Comparison of ENCODE assay signal across 20 cellular contexts in genomic region chr3:120683213-120683612, GRCh38. TPM values are rescaled to one million over a fixed set of nuclear protein-coding genes. Genes with fewer than 3 reads are reported as not detected.
DNase-seq lines count a peak whose midpoint lies in the region; ATAC-seq, FAIRE-seq and TF ChIP-seq lines count a peak whose summit lies in the region.
"Had no signal": no experiment of that assay in that cellular context is flagged by ENCODE, and none has a peak within 500 bp of the region (broad histone marks: within the 10 kb centered on the region; RNA-seq: fewer than 3 reads in every experiment).

No MANE protein-coding gene starts in this region.

- H3K9me3 ChIP-seq in Caco-2, result no peaks in the 10 kb centered on the region
- H3K9me3 ChIP-seq in pancreas, result no peaks in the 10 kb centered on the region
- H3K9me3 ChIP-seq in left lung, result no peaks in the 10 kb centered on the region

- in situ Hi-C loops in KBM-7 (cut with MboI; ENCODE audit: low pct_unique_long_range_greater_than_20kb, low sequenced_read_pairs), result no loop called here

- ATAC-seq in pancreas (peak; percentile 16 to 37 (median 22)), HG03097 (IDR thresholded peaks at IDR 0.05; ENCODE audit: low FRiP score, unreplicated experiment) (no peak), left lung (no peak)
- ATAC-seq: sciatic nerve had no signal

- POLR2A ChIA-PET in Caco-2 (lab: Charles Lee), result interaction anchor here (1.6 to 1.7 kb wide), 2 partner anchors 10 to 59 kb away, joined by 7 to 17 read pairs; partner anchors contain the start of genes GTF2E1 and RABL3

- H3K9me3 Mint-ChIP-seq in Caco-2 (ENCODE audit: unreplicated experiment), result peaks cover 9% of the 10 kb centered on the region
- H3K9me3 Mint-ChIP-seq: activated CD4-positive, alpha-beta T cell treated with anti-CD3 and anti-CD28 coated beads, Interleukin-2, amount 10 ng/mL, durations not matched to agents 24 days and 14 days; stimulated activated naive CD8-positive, alpha-beta T cell treated with anti-CD3 and anti-CD28 coated beads, Interleukin-15, Interleukin-2, amounts not matched to agents 100 ng/mL and 50 ng/mL, for 24 hours had no signal

- peak overlapping the region; percentile 85 for H3K27ac Mint-ChIP-seq in Caco-2 (ENCODE audit: unreplicated experiment)
- H3K27ac Mint-ChIP-seq: activated CD4-positive, alpha-beta T cell treated with anti-CD3 and anti-CD28 coated beads, Interleukin-2, amount 10 ng/mL, durations not matched to agents 24 days and 14 days; stimulated activated naive CD8-positive, alpha-beta T cell treated with anti-CD3 and anti-CD28 coated beads, Interleukin-15, Interleukin-2, amounts not matched to agents 100 ng/mL and 50 ng/mL, for 24 hours had no signal

- DNase-seq in Caco-2 (no peak), KBM-7 (peak; percentile 15), fibroblast of the aortic adventitia (ENCODE audit: low read depth) (peak; percentile 38), pancreas (peak; percentile 39 to 66 (median 50)), RCC 7860 (ENCODE audit: low spot score) (no peak), OCI-M1 (lab: John Stamatoyannopoulos, UW) (no peak), left lung (no peak)
- DNase-seq: activated CD4-positive, alpha-beta T cell treated with anti-CD3 and anti-CD28 coated beads, Interleukin-2, amount 10 ng/mL, durations not matched to agents 24 days and 14 days; amygdala; kidney; NCI-H146; NCI-H2227 treated with DMSO at 0.1 percent for 48 hours; occipital lobe; SW 1271 had no signal

- FAIRE-seq in pancreas (lab: Jason Lieb, UNC), result no peak
- FAIRE-seq in RCC 7860 (lab: Jason Lieb, UNC), result no peak
- FAIRE-seq: G401.6, kidney, urothelium cell line had no signal

- intact Hi-C loops in Caco-2 (cut with micrococcal nuclease; ENCODE audit: unreplicated experiment), result no loop called here
- intact Hi-C loops in pancreas (cut with DNase I), result no loop called here
- intact Hi-C loops in left lung (cut with DNase I), result no loop called here

- H3K36me3 ChIP-seq in Caco-2 (ENCODE audit: control insufficient read depth, insufficient read depth, low read length) (no peaks in the 10 kb centered on the region), pancreas (no peaks in the 10 kb centered on the region), left lung (no peaks in the 10 kb centered on the region)

- TF ChIP-seq CTCF in Caco-2 (IDR thresholded peaks at IDR 0.05; ENCODE audit: insufficient read depth in 1 of 2, low read depth in 1 of 2, low read length in 1 of 2, severe bottlenecking in 1 of 2, unreplicated experiment in 1 of 2) (no peak), fibroblast of the aortic adventitia (IDR thresholded peaks at IDR 0.05; ENCODE audit: insufficient read depth, low read length) (no peak), pancreas (IDR thresholded peaks at IDR 0.05) (no peak), left lung (IDR thresholded peaks at IDR 0.05) (no peak)

- peak overlapping the region; percentile 70 to 94 (median 82) for H3K27ac ChIP-seq in pancreas
- H3K27ac ChIP-seq in left lung, result no peak overlapping the region

- WGBS in pancreas, 2 donors, result 25 to 46% methylated on average over 1 of the region's 1 CpG

- peaks cover 28% of the 10 kb centered on the region for H3K4me1 Mint-ChIP-seq in Caco-2 (ENCODE audit: low read depth, unreplicated experiment)

- H3K27me3 Mint-ChIP-seq in Caco-2 (ENCODE audit: insufficient read depth, unreplicated experiment), result no peaks in the 10 kb centered on the region
- H3K27me3 Mint-ChIP-seq: activated CD4-positive, alpha-beta T cell treated with anti-CD3 and anti-CD28 coated beads, Interleukin-2, amount 10 ng/mL, durations not matched to agents 24 days and 14 days; stimulated activated naive CD8-positive, alpha-beta T cell treated with anti-CD3 and anti-CD28 coated beads, Interleukin-15, Interleukin-2, amounts not matched to agents 100 ng/mL and 50 ng/mL, for 24 hours had no signal

- H3K4me1 ChIP-seq in Caco-2 (peaks cover 46% of the 10 kb centered on the region), pancreas (peaks cover 33 to 48% (median 47%) of the 10 kb centered on the region in 3 donors), left lung (peaks cover 10 to 11% of the 10 kb centered on the region in 2 donors)

- no TSS peak for BruUV-seq in Caco-2 (replicated peaks; lab: Mats Ljungman, UMichigan)

- H3K4me3 Mint-ChIP-seq in Caco-2 (ENCODE audit: unreplicated experiment), result peak overlapping the region; percentile 77
- H3K4me3 Mint-ChIP-seq: activated CD4-positive, alpha-beta T cell treated with anti-CD3 and anti-CD28 coated beads, Interleukin-2, amount 10 ng/mL, durations not matched to agents 24 days and 14 days; stimulated activated naive CD8-positive, alpha-beta T cell treated with anti-CD3 and anti-CD28 coated beads, Interleukin-15, Interleukin-2, amounts not matched to agents 100 ng/mL and 50 ng/mL, for 24 hours had no signal

- CTCF ChIA-PET in Caco-2 (lab: Charles Lee), result interaction anchor here (0.7 to 1.4 kb wide), 2 partner anchors 116 to 125 kb away, joined by 3 read pairs; no protein-coding TSS in a partner anchor

- H3K27me3 ChIP-seq in Caco-2 (replicated peaks; ENCODE audit: control insufficient read depth, insufficient read depth, low read length) (no peaks in the 10 kb centered on the region), pancreas (no peaks in the 10 kb centered on the region), left lung (no peaks in the 10 kb centered on the region)

- H3K36me3 Mint-ChIP-seq in Caco-2 (ENCODE audit: insufficient read depth, unreplicated experiment), result peaks cover 16% of the 10 kb centered on the region

- H3K4me3 ChIP-seq in Caco-2 (ENCODE audit: low read depth, low read length) (no peak overlapping the region), fibroblast of the aortic adventitia (ENCODE audit: low read depth, low read length) (no peak overlapping the region), pancreas (no peak overlapping the region), left lung (no peak overlapping the region)

RNA-seq across cellular contexts. Expression of gene HGD, which starts 1.2 kb away (rescaled TPM):
- total RNA-seq in Caco-2 (2022) (76.3 and 102 TPM in 2 replicates), fibroblast of the aortic adventitia (ENCODE audit: low replicate concordance) (0.09 and 0.57 TPM in 2 replicates), pancreas (10 to 100 TPM in 4 of 6 donors, 1 to 10 TPM in 2; 9.7 to 27.7 (median 16.0) TPM), left lung (1 to 10 TPM; 1.0 to 2.4 TPM)
- polyA plus RNA-seq in pancreas, result 10 to 100 TPM; 13.5 to 22.7 TPM
- total RNA-seq: M059J had no signal

RNA-seq across cellular contexts. Expression of gene RABL3, which starts 59.1 kb away (rescaled TPM):
- 13.9 and 14.6 TPM in 2 replicates for total RNA-seq in Caco-2 (2022)
- 10.0 and 18.3 TPM in 2 replicates for total RNA-seq in fibroblast of the aortic adventitia (ENCODE audit: low replicate concordance)
- total RNA-seq in pancreas, result 10 to 100 TPM in 2 of 6 donors, 1 to 10 TPM in 4; 6.8 to 14.8 (median 8.6) TPM
- 1 to 10 TPM; 2.1 to 7.1 TPM for polyA plus RNA-seq in pancreas
- 10 to 100 TPM; 19.0 to 20.0 TPM for total RNA-seq in left lung

RNA-seq across cellular contexts. Expression of gene GTF2E1, which starts 59.3 kb away (rescaled TPM):
- total RNA-seq in Caco-2 (2022) (23.7 and 30.6 TPM in 2 replicates), fibroblast of the aortic adventitia (ENCODE audit: low replicate concordance) (15.5 and 16.9 TPM in 2 replicates), pancreas (1 to 10 TPM; 3.8 to 9.7 (median 7.7) TPM), left lung (10 to 100 TPM; 14.5 to 21.5 TPM)
- polyA plus RNA-seq in pancreas, result 1 to 10 TPM; 2.7 to 3.2 TPM

Comparison
In these comparisons a context has a peak if more than half of its experiments do, and no peak if none do; other contexts are left out.
1. DNase-seq: peak in KBM-7 (single experiment), fibroblast of the aortic adventitia (single experiment) and pancreas (6 of 6); none in Caco-2 (0 of 2), RCC 7860 (single experiment), OCI-M1 (single experiment) and left lung (0 of 2).
2. ATAC-seq: peak in pancreas (4 of 4); none in HG03097 (single experiment) and left lung (single experiment).
3. H3K27ac ChIP-seq: peak in pancreas (4 of 4); none in left lung (0 of 2).